Comparison of ENCODE assay signal across 16 cellular contexts in genomic region chr17:61072648-61073047, GRCh38.
"Had no signal": no experiment of that assay in that cellular context is flagged by ENCODE, and none has a peak within 500 bp of the region (broad histone marks: within the 10 kb centered on the region; RNA-seq: fewer than 3 reads in every experiment).

No MANE protein-coding gene starts in this region.

- H3K27ac Mint-ChIP-seq: activated CD4-positive, alpha-beta T cell treated with anti-CD3 and anti-CD28 coated beads for 36 hours; effector memory CD8-positive, alpha-beta T cell; nephron; stimulated activated naive B cell treated with anti-CD40 and anti-IgM and Interleukin-4, amounts not matched to agents 10 μg/mL and 1 μg/mL and 100 μg/mL, for 72 hours; T-helper 2 cell treated with Interferon-gamma antibody and Interleukin-4, amounts not matched to agents 5 μg/mL and 100 μg/mL, for 36 hours; WTC11 had no signal

- H3K27me3 ChIP-seq: body of pancreas, foreskin keratinocyte, sigmoid colon, spleen had no signal

- H3K4me1 Mint-ChIP-seq: stimulated activated naive B cell treated with anti-CD40 and anti-IgM and Interleukin-4, amounts not matched to agents 10 μg/mL and 1 μg/mL and 100 μg/mL, for 72 hours had no signal

- ATAC-seq: activated CD4-positive, alpha-beta T cell treated with anti-CD3 and anti-CD28 coated beads for 36 hours; body of pancreas; effector memory CD8-positive, alpha-beta T cell; foreskin keratinocyte; stimulated activated naive B cell treated with anti-CD40 and anti-IgM and Interleukin-4, amounts not matched to agents 10 μg/mL and 1 μg/mL and 100 μg/mL, for 72 hours; WTC11 had no signal

- H3K9me2 ChIP-seq: SK-N-SH had no signal

- H3K4me3 Mint-ChIP-seq: activated CD4-positive, alpha-beta T cell treated with anti-CD3 and anti-CD28 coated beads for 36 hours; effector memory CD8-positive, alpha-beta T cell; nephron; stimulated activated naive B cell treated with anti-CD40 and anti-IgM and Interleukin-4, amounts not matched to agents 10 μg/mL and 1 μg/mL and 100 μg/mL, for 72 hours; T-helper 2 cell treated with Interferon-gamma antibody and Interleukin-4, amounts not matched to agents 5 μg/mL and 100 μg/mL, for 36 hours; WTC11 had no signal

- H3K4me1 ChIP-seq: body of pancreas, foreskin keratinocyte, parathyroid adenoma, sigmoid colon, spleen had no signal

- H3K36me3 Mint-ChIP-seq: WTC11 had no signal

- H3K9me3 Mint-ChIP-seq: effector memory CD8-positive, alpha-beta T cell; nephron; WTC11 had no signal

- H3K79me2 ChIP-seq: parathyroid adenoma had no signal

- H3K4me2 ChIP-seq: SK-N-SH had no signal

- H3K4me3 ChIP-seq: body of pancreas, sigmoid colon, spleen, thoracic aorta had no signal

- H3K36me3 ChIP-seq: sigmoid colon, thoracic aorta had no signal

- H3K27ac ChIP-seq: body of pancreas, foreskin keratinocyte, parathyroid adenoma, sigmoid colon, spleen, thoracic aorta had no signal

- H2AFZ ChIP-seq: parathyroid adenoma had no signal

- H3K27me3 Mint-ChIP-seq: activated CD4-positive, alpha-beta T cell treated with anti-CD3 and anti-CD28 coated beads for 36 hours; effector memory CD8-positive, alpha-beta T cell; stimulated activated naive B cell treated with anti-CD40 and anti-IgM and Interleukin-4, amounts not matched to agents 10 μg/mL and 1 μg/mL and 100 μg/mL, for 72 hours had no signal

- DNase-seq: activated CD4-positive, alpha-beta T cell treated with anti-CD3 and anti-CD28 coated beads for 36 hours; activated CD4-positive, alpha-beta T cell treated with anti-CD3 and anti-CD28 coated beads, Interleukin-2, amount 50 U/mL, for 48 hours; activated naive CD4-positive, alpha-beta T cell treated with anti-CD3 and anti-CD28 coated beads, Interleukin-2, amount 50 U/mL, for 16 hours; body of pancreas; effector memory CD8-positive, alpha-beta T cell; head of caudate nucleus; sigmoid colon; SK-N-SH; spleen; stimulated activated naive B cell treated with anti-CD40 and anti-IgM and Interleukin-4, amounts not matched to agents 10 μg/mL and 1 μg/mL and 100 μg/mL, for 72 hours had no signal

- H3K9me3 ChIP-seq: body of pancreas, sigmoid colon, SK-N-SH, spleen, thoracic aorta had no signal
